8 cellular contexts compared by ENCODE assay signal in the genomic region with DNA sequence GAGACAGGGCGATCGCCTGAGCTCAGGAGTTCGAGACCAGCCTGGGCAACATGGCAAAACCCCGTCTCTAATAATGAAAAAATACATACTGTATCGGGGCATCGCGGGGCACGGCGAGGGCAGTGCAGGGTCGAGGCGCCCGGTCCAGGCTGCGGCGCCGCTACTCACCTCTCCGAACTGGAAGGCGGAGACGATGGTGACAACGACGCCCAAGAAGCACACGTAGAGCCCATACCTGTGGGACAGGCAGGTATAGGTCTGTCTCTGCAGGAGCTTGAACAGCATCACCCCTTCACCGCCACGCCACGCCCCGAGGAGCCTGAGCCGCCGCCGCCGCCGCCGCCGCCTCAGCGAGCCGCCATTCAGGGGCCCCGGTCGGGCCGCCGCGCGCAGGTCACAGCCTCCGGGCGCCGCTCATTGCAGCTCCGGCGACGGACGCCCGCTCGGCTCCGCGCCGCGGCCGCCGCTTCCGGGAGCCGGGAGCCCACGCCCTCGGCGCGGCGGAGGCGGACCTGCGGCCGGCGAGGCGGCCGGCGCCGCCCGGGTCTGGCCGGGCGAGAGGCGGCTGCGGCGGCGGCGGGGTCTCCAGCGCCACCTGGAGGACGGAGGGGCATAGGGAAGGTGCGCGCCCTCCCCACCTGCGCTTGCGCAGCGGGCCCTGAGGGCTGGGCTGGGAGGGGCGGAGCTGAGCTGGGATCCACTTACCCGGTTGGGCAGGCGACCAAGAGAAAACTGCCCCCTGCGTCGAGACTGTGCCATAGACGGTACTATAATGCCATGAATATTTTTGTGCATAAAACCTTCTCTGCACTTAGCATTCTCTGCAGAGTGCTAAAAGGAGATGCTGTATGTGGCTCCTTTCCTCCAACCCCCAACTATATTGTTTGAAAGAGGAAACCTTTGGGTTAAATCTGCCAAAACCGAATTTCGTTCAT. TPM values are rescaled to one million over a fixed set of nuclear protein-coding genes. Genes with fewer than 3 reads are reported as not detected.
DNase-seq lines count a peak whose midpoint lies in the region; ATAC-seq and TF ChIP-seq lines count a peak whose summit lies in the region.

A gene (minus strand): TSS at position 569 of the 935 bp plus-strand sequence. CDS start 284 bp downstream, at position 285.

- TF ChIP-seq POLR2A in vagina (IDR thresholded peaks at IDR 0.05): peak in 1 of 2 donors; percentile 25

- peak within 1 kb of the TSS; percentile 74 for H3K9ac ChIP-seq in rectal smooth muscle tissue (ENCODE audit: low read length)

- no peaks in the 10 kb centered on the region for H3K4me1 ChIP-seq in right cardiac atrium (ENCODE audit: control insufficient read depth, insufficient read depth, low read length)
- H3K4me1 ChIP-seq in rectal smooth muscle tissue (ENCODE audit: control insufficient read depth, insufficient read depth, low read length): peaks cover 3% of the 10 kb centered on the region
- peaks cover 8% of the 10 kb centered on the region for H3K4me1 ChIP-seq in vagina

- H3K36me3 ChIP-seq in rectal smooth muscle tissue (ENCODE audit: control insufficient read depth, insufficient read depth, low read length) (no peaks in the 10 kb centered on the region), vagina (no peaks in the 10 kb centered on the region)

- ATAC-seq in GM18502 (IDR thresholded peaks at IDR 0.05; ENCODE audit: poor library complexity, unreplicated experiment) (peak; percentile 94), HG02938 (IDR thresholded peaks at IDR 0.05; ENCODE audit: unreplicated experiment) (peak; percentile 90), right cardiac atrium (peak; percentile 99)

- DNase-seq in NCI-H1694 (lab: John Stamatoyannopoulos, UW) (peak; percentile 67), T-helper 2 cell (peak; percentile 89 to 96 (median 93)), anterior cingulate cortex (lab: John Stamatoyannopoulos, UW) (peak; percentile 35 to 94 (median 86)), right cardiac atrium (peak; percentile 94 to 97 (median 97)), vagina (ENCODE audit: extremely low spot score in 2 of 2) (no peak)

- WGBS in right cardiac atrium: under 1% methylated on average over 93 of the region's 93 CpGs

- no peaks in the 10 kb centered on the region for H3K9me3 ChIP-seq in right cardiac atrium (ENCODE audit: control insufficient read depth, low read length)
- no peaks in the 10 kb centered on the region for H3K9me3 ChIP-seq in vagina

- TF ChIP-seq CTCF in vagina (IDR thresholded peaks at IDR 0.05): peak; percentile 58 to 85 (median 71)

- H3K4me3 ChIP-seq in right cardiac atrium (ENCODE audit: low read length) (peak within 1 kb of the TSS; percentile 98), rectal smooth muscle tissue (ENCODE audit: low read length) (peak within 1 kb of the TSS; percentile 83), vagina (peak within 1 kb of the TSS; percentile 69 to 87)

- intact Hi-C loops in right cardiac atrium (cut with DNase I): loop anchor here in 2 of 4 donors (1.0 to 10.0 kb wide), 4 partner anchors 53 to 416 kb away; no protein-coding TSS in a partner anchor
- intact Hi-C loops in vagina (cut with DNase I): no loop called here

- peak within 1 kb of the TSS; percentile 80 for H3K27ac ChIP-seq in right cardiac atrium (ENCODE audit: low read length)
- H3K27ac ChIP-seq in rectal smooth muscle tissue (ENCODE audit: low read depth, low read length): peak within 1 kb of the TSS; percentile 16
- H3K27ac ChIP-seq in vagina: peak within 1 kb of the TSS; percentile 72

- H3K27me3 ChIP-seq in right cardiac atrium (ENCODE audit: control insufficient read depth, insufficient read depth) (no peaks in the 10 kb centered on the region), rectal smooth muscle tissue (ENCODE audit: control insufficient read depth, insufficient read depth, low read length) (no peaks in the 10 kb centered on the region), vagina (no peaks in the 10 kb centered on the region)

RNA-seq across cellular contexts. Expression of the gene that starts here (rescaled TPM):
- total RNA-seq in right cardiac atrium (10 to 100 TPM; 46.7 to 53.6 (median 50.7) TPM), vagina (28.7 TPM)
- 25.6 TPM for polyA plus RNA-seq in right cardiac atrium

Comparison
In these comparisons a context has a peak if more than half of its experiments do, and no peak if none do; other contexts are left out.
1. DNase-seq: peak in NCI-H1694 (single experiment), T-helper 2 cell (5 of 5), anterior cingulate cortex (58 of 58) and right cardiac atrium (3 of 3); none in vagina (0 of 2).
2. H3K27ac ChIP-seq: peak in every context shown above with its lines; median percentile 80 in right cardiac atrium; 72 in vagina; 16 in rectal smooth muscle tissue.
3. Peak in every context shown above with its lines, with median percentiles within 50 percentile points of each other: ATAC-seq and H3K4me3 ChIP-seq.